In genomic region chr4:17283251-17283650, GRCh38 we compare ENCODE assay signal across 21 cellular contexts.
"Had no signal": no experiment of that assay in that cellular context is flagged by ENCODE, and none has a peak within 500 bp of the region (broad histone marks: within the 10 kb centered on the region; RNA-seq: fewer than 3 reads in every experiment).

No MANE protein-coding gene starts in this region.

- ATAC-seq: effector memory CD8-positive, alpha-beta T cell; left lung; naive thymus-derived CD8-positive, alpha-beta T cell; psoas muscle had no signal

- DNase-seq: dermis blood vessel endothelial cell; effector memory CD8-positive, alpha-beta T cell; erythroblast; esophagus squamous epithelium; foreskin melanocyte; glutamatergic neuron; hippocampal formation; left cardiac atrium; left lung; mesendoderm; midbrain; naive thymus-derived CD8-positive, alpha-beta T cell; nephron progenitor cell; ovary; psoas muscle; right cardiac atrium; sigmoid colon; stimulated activated CD4-positive, alpha-beta T cell treated with anti-CD3 and anti-CD28 coated beads, Interleukin-2, amount 100 ng/mL, for 24 hours; stimulated activated CD4-positive, alpha-beta T cell treated with anti-CD3 and anti-CD28 coated beads, Interleukin-4, amount 100 ng/mL, for 24 hours; stimulated activated naive CD4-positive, alpha-beta T cell treated with Interleukin-2 at 50 U/mL for 16 hours; upper lobe of left lung had no signal
